In the genomic region with DNA sequence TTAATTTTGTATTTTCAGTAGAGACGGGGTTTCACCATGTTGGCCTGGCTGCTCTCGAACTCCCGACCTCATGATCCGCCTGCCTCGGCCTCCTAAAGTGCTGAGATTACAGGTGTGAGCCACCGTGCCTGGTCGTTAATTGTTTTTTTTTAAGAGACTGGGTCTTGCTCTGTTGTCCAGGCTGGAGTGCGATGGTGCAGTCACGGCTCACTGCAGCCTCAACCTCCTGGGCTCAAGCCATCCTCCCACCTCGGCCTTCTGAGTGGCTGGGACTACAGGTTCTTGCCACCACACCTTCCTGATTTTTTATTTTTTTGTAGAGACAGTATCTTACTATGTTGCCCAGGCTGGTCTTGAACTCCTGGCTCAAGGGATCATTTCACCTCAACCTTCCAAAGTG, we compare ENCODE assay signal across 3 cellular contexts. TPM values are rescaled to one million over a fixed set of nuclear protein-coding genes. Genes with fewer than 3 reads are reported as not detected.
"Had no signal": no experiment of that assay in that cellular context is flagged by ENCODE, and none has a peak within 500 bp of the region (broad histone marks: within the 10 kb centered on the region; RNA-seq: fewer than 3 reads in every experiment).

No MANE protein-coding gene starts in this region.

RNA-seq across cellular contexts. Expression of a gene that starts 8.9 kb away (rescaled TPM):
- total RNA-seq: MCF 10A, RPMI7951, SK-MEL-5 had no signal
